22 cellular contexts compared by ENCODE assay signal in the genomic region with DNA sequence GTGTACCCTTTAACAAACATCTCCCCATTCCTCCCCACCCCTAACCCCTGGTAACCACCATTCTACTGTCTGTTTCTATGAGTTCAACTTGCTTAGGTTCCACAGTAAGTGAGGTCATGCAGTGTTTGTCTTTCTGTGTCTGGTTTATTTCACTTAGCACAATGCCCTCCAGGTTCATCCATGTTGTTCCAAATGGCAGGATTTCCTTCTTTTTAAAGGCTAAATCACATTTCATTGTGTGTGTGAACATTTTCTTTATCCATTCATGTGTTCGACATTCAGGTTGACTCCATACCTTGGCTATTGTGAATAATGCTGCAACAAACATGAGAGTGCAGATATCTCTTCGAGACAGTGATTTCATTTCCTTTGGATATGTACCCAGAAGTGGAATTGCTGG.
"Had no signal": no experiment of that assay in that cellular context is flagged by ENCODE, and none has a peak within 500 bp of the region (broad histone marks: within the 10 kb centered on the region; RNA-seq: fewer than 3 reads in every experiment).

No MANE protein-coding gene starts in this region.

- H3K36me3 Mint-ChIP-seq: naive thymus-derived CD4-positive, alpha-beta T cell; stimulated activated naive B cell treated with anti-CD40 and anti-IgM and Interleukin-4, amounts not matched to agents 10 μg/mL and 1 μg/mL and 100 μg/mL, for 72 hours had no signal

- H3K36me3 ChIP-seq: colonic mucosa had no signal

- H2AFZ ChIP-seq: parathyroid adenoma had no signal

- H3K27me3 ChIP-seq: colonic mucosa, esophagus muscularis mucosa, gastrocnemius medialis, transverse colon had no signal

- H3K4me1 Mint-ChIP-seq: naive thymus-derived CD4-positive, alpha-beta T cell; nephron progenitor cell; stimulated activated naive B cell treated with anti-CD40 and anti-IgM and Interleukin-4, amounts not matched to agents 10 μg/mL and 1 μg/mL and 100 μg/mL, for 72 hours; stimulated activated naive CD8-positive, alpha-beta T cell treated with anti-CD3 and anti-CD28 coated beads, Interleukin-15, amount 100 ng/mL, for 72 hours had no signal

- H3K4me3 Mint-ChIP-seq: naive thymus-derived CD4-positive, alpha-beta T cell; nephron progenitor cell; stimulated activated naive B cell treated with anti-CD40 and anti-IgM and Interleukin-4, amounts not matched to agents 10 μg/mL and 1 μg/mL and 100 μg/mL, for 72 hours; stimulated activated naive CD8-positive, alpha-beta T cell treated with anti-CD3 and anti-CD28 coated beads, Interleukin-15, amount 100 ng/mL, for 72 hours had no signal

- H3K4me1 ChIP-seq: colonic mucosa, psoas muscle had no signal

- H3K9ac ChIP-seq: parathyroid adenoma had no signal

- H3K27ac ChIP-seq: colonic mucosa, epithelial cell of prostate, esophagus muscularis mucosa, gastrocnemius medialis, left ventricle myocardium inferior, parathyroid adenoma, psoas muscle, thoracic aorta, transverse colon had no signal

- H3K9me3 Mint-ChIP-seq: naive thymus-derived CD4-positive, alpha-beta T cell; nephron progenitor cell; stimulated activated naive B cell treated with anti-CD40 and anti-IgM and Interleukin-4, amounts not matched to agents 10 μg/mL and 1 μg/mL and 100 μg/mL, for 72 hours; stimulated activated naive CD8-positive, alpha-beta T cell treated with anti-CD3 and anti-CD28 coated beads, Interleukin-15, amount 100 ng/mL, for 72 hours had no signal

- DNase-seq: colonic mucosa; effector CD8-positive, alpha-beta T cell; gastrocnemius medialis; kidney; left cardiac atrium; left ventricle myocardium inferior; mesendoderm; naive thymus-derived CD4-positive, alpha-beta T cell; nephron progenitor cell; psoas muscle; retina; stimulated activated CD4-positive, alpha-beta T cell treated with anti-CD3 and anti-CD28 coated beads, Interleukin-2, amount 100 ng/mL, for 24 hours; stimulated activated CD4-positive, alpha-beta T cell treated with anti-CD3 and anti-CD28 coated beads, Interleukin-4, amount 100 ng/mL, for 4 hours; stimulated activated naive B cell treated with anti-CD40 and anti-IgM and Interleukin-4, amounts not matched to agents 10 μg/mL and 1 μg/mL and 100 μg/mL, for 72 hours; stimulated activated naive CD8-positive, alpha-beta T cell treated with anti-CD3 and anti-CD28 coated beads, Interleukin-15, amount 100 ng/mL, for 72 hours; transverse colon had no signal

- ATAC-seq: gastrocnemius medialis; left cardiac atrium; naive thymus-derived CD4-positive, alpha-beta T cell; psoas muscle; sciatic nerve; stimulated activated naive B cell treated with anti-CD40 and anti-IgM and Interleukin-4, amounts not matched to agents 10 μg/mL and 1 μg/mL and 100 μg/mL, for 72 hours; stimulated activated naive CD8-positive, alpha-beta T cell treated with anti-CD3 and anti-CD28 coated beads, Interleukin-15, amount 100 ng/mL, for 72 hours had no signal

- H3K27ac Mint-ChIP-seq: naive thymus-derived CD4-positive, alpha-beta T cell; nephron progenitor cell; stimulated activated naive B cell treated with anti-CD40 and anti-IgM and Interleukin-4, amounts not matched to agents 10 μg/mL and 1 μg/mL and 100 μg/mL, for 72 hours; stimulated activated naive CD8-positive, alpha-beta T cell treated with anti-CD3 and anti-CD28 coated beads, Interleukin-15, amount 100 ng/mL, for 72 hours had no signal

- H3K4me3 ChIP-seq: colonic mucosa, esophagus muscularis mucosa, gastrocnemius medialis, left ventricle myocardium inferior, lung, psoas muscle, thoracic aorta, transverse colon had no signal

- FAIRE-seq: kidney had no signal

- H3K9me3 ChIP-seq: colonic mucosa, esophagus muscularis mucosa, gastrocnemius medialis, left ventricle myocardium inferior, psoas muscle, thoracic aorta, transverse colon had no signal

- H3K79me2 ChIP-seq: parathyroid adenoma had no signal
